ENCODE assay signal across 8 cellular contexts in the genomic region with DNA sequence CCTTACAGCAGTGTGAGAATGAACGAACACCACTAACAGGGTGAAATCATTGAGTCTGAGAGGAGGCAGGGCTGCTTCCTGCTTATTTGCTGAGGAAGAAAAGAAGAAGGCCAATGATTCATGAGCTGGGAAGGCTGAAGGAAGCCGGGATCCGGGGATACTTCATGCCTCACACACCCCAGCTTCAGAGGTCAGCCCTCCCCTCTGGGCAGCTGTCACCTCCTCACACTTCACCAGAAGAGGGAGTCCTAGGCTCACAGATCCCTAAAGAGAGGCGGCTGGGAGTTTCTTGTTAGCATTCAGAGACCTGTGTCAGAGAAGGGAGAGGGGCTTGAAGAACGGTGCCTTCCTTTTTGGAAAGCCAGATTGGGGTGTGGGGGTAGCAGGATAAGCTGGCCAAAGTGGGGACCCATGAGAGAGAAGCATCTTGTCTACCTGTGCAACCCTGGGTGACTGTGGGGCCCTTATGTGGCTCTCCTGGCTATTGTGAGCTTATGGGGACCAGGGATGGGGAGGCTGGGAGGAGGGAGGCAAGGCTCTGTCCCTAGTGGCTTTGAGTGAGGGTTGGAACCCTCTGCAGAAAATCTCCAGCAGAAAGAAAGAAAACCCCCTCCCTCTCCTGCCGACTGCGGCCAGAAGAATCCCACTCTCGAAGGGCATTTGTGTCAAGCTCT.
DNase-seq lines count a peak whose midpoint lies in the region; ATAC-seq and TF ChIP-seq lines count a peak whose summit lies in the region.

No MANE protein-coding gene starts in this region.

- no peak for TF ChIP-seq CTCF in CD8-positive, alpha-beta T cell (IDR thresholded peaks at IDR 0.05)
- TF ChIP-seq CTCF in left lung (IDR thresholded peaks at IDR 0.05) = peak; percentile 60

- CTCF ChIA-PET in CD8-positive, alpha-beta T cell (lab: Charles Lee) = interaction anchor here (0.5 to 3.7 kb wide), 8 partner anchors 9 to 933 kb away, joined by 3 to 24 read pairs (median 4); no protein-coding TSS in a partner anchor

- no peak for ATAC-seq in CD8-positive, alpha-beta T cell
- peak; percentile 47 for ATAC-seq in GM21367 (IDR thresholded peaks at IDR 0.05; ENCODE audit: unreplicated experiment)
- ATAC-seq in left lung = peak; percentile 87
- ATAC-seq in HG03439 (IDR thresholded peaks at IDR 0.05; ENCODE audit: unreplicated experiment) = no peak

- no peaks in the 10 kb centered on the region for H3K27me3 ChIP-seq in CD8-positive, alpha-beta T cell (ENCODE audit: insufficient read depth, low read length)
- peaks cover 0 to 10% of the 10 kb centered on the region in 2 donors for H3K27me3 ChIP-seq in left lung

- H3K4me1 ChIP-seq in CD8-positive, alpha-beta T cell (ENCODE audit: insufficient read depth, low read length) = peaks cover 21% of the 10 kb centered on the region
- peaks cover 14 to 21% of the 10 kb centered on the region in 2 donors for H3K4me1 ChIP-seq in left lung

- H3K27ac Mint-ChIP-seq in CD8-positive, alpha-beta T cell = no peak overlapping the region

- H3K4me3 Mint-ChIP-seq in CD8-positive, alpha-beta T cell = no peak overlapping the region

- peak in 5 of 7 experiments; percentile 15 to 29 (median 23) for DNase-seq in CD8-positive, alpha-beta T cell
- DNase-seq in NCI-H1694 (lab: John Stamatoyannopoulos, UW) (peak; percentile 32), T-helper 9 cell (peak; percentile 11), cerebellum (ENCODE audit: low spot score) (peak; percentile 31), left lung (peak in 1 of 2 donors; percentile 56)
- DNase-seq in stimulated activated CD4-positive, alpha-beta T cell treated with anti-CD3 and anti-CD28 coated beads, TNF-alpha, amount 100 ng/mL, for 48 hours (ENCODE audit: low read depth in 3 of 3) = peak; percentile 30 to 48 (median 32)

- no peaks in the 10 kb centered on the region for H3K36me3 Mint-ChIP-seq in CD8-positive, alpha-beta T cell

- intact Hi-C loops in CD8-positive, alpha-beta T cell (cut with DNase I, micrococcal nuclease) = loop anchor here (1.0 to 5.0 kb wide), 4 partner anchors 325 to 934 kb away; no protein-coding TSS in a partner anchor
- intact Hi-C loops in left lung (cut with DNase I) = no loop called here

- POLR2A ChIA-PET in CD8-positive, alpha-beta T cell (lab: Charles Lee) = no interaction called here

- no peaks in the 10 kb centered on the region for H3K9me3 ChIP-seq in CD8-positive, alpha-beta T cell (ENCODE audit: low read length)
- no peaks in the 10 kb centered on the region for H3K9me3 ChIP-seq in left lung

- H3K27me3 Mint-ChIP-seq in CD8-positive, alpha-beta T cell (ENCODE audit: low read depth) = peaks cover 5% of the 10 kb centered on the region

- no peak overlapping the region for H3K27ac ChIP-seq in CD8-positive, alpha-beta T cell (ENCODE audit: low read depth, low read length)
- H3K27ac ChIP-seq in left lung = no peak overlapping the region

- no peaks in the 10 kb centered on the region for H3K36me3 ChIP-seq in CD8-positive, alpha-beta T cell (ENCODE audit: insufficient read depth, low read length)
- no peaks in the 10 kb centered on the region for H3K36me3 ChIP-seq in left lung

- no peak overlapping the region for H3K4me3 ChIP-seq in CD8-positive, alpha-beta T cell (ENCODE audit: low read depth, low read length)
- H3K4me3 ChIP-seq in left lung = no peak overlapping the region

- no peaks in the 10 kb centered on the region for H3K9me3 Mint-ChIP-seq in CD8-positive, alpha-beta T cell

- peaks cover 20% of the 10 kb centered on the region for H3K4me1 Mint-ChIP-seq in CD8-positive, alpha-beta T cell (ENCODE audit: low read depth)

Comparison
In these comparisons a context has a peak if more than half of its experiments do, and no peak if none do; other contexts are left out.
1. ATAC-seq: peak in GM21367 (single experiment) and left lung (single experiment); none in CD8-positive, alpha-beta T cell (single experiment) and HG03439 (single experiment).
2. intact Hi-C loops: an anchor here in CD8-positive, alpha-beta T cell (1.0 to 5.0 kb wide); none called in left lung.